Comparison of ENCODE assay signal across 1 cellular context in genomic region chr3:30581982-30582381, GRCh38.
TF ChIP-seq lines count a peak whose summit lies in the region.

No MANE protein-coding gene starts in this region.

TF ChIP-seq in GM23338, 12 proteins besides CTCF, POLR2A, EP300 and RAD21 (continued from another document):
- no peak for TF ChIP-seq REST (IDR thresholded peaks at IDR 0.05; ENCODE audit: unreplicated experiment)
- TF ChIP-seq EZH2phosphoT487 (IDR thresholded peaks at IDR 0.05; ENCODE audit: unreplicated experiment) = no peak
- TF ChIP-seq STAT1 (IDR thresholded peaks at IDR 0.05; ENCODE audit: unreplicated experiment) = no peak
- TF ChIP-seq POLR2AphosphoS5 (IDR thresholded peaks at IDR 0.05; ENCODE audit: low read depth) = no peak
- no peak for TF ChIP-seq NANOG (IDR thresholded peaks at IDR 0.05; ENCODE audit: borderline replicate concordance)
TF ChIP-seq in GM23338: peak in this region for 0.
